1 cellular context compared by ENCODE assay signal in genomic region chr16:3578610-3579551, GRCh38.
TF ChIP-seq lines count a peak whose summit lies in the region.

No MANE protein-coding gene starts in this region.

TF ChIP-seq in GM12878, 131 proteins besides CTCF, POLR2A, EP300 and RAD21 (continued from another document and continues in another):
- TF ChIP-seq BCLAF1 (IDR thresholded peaks at IDR 0.05) (no peak), MLLT1 (IDR thresholded peaks at IDR 0.05) (peak; percentile 50; the same call in 1 of the 2 replicates), NR2F1 (conservative IDR thresholded peaks at IDR 0.05) (no peak), RELB (IDR thresholded peaks at IDR 0.05; ENCODE audit: low read depth) (no peak), HDGF (IDR thresholded peaks at IDR 0.05) (no peak), TCF3 (IDR thresholded peaks at IDR 0.05; ENCODE audit: borderline replicate concordance, insufficient read depth, low read depth, low read length) (no peak; the same call in 1 of the 2 replicates), USF2 (IDR thresholded peaks at IDR 0.05; ENCODE audit: borderline replicate concordance, low read depth, low read length) (no peak), ZBTB33 (IDR thresholded peaks at IDR 0.05) (no peak), IKZF2 (IDR thresholded peaks at IDR 0.05) (peak; percentile 33 to 69; a peak in 3 of 4 replicates), ZNF207 (IDR thresholded peaks at IDR 0.05; ENCODE audit: borderline replicate concordance) (no peak), USF1 (IDR thresholded peaks at IDR 0.05; ENCODE audit: borderline replicate concordance, extremely low read length, insufficient read depth, low read depth, low read length) (no peak), SMAD1 (IDR thresholded peaks at IDR 0.05; ENCODE audit: low read depth, partially characterized antibody) (no peak), JUND (IDR thresholded peaks at IDR 0.05; ENCODE audit: low read depth, low read length) (no peak), MEF2B (IDR thresholded peaks at IDR 0.05; ENCODE audit: partially characterized antibody, poor library complexity, severe bottlenecking) (peak; percentile 49), WRNIP1 (IDR thresholded peaks at IDR 0.05; ENCODE audit: borderline replicate concordance, low read depth, low read length) (no peak), RBBP5 (conservative IDR thresholded peaks at IDR 0.05) (no peak), MAX (IDR thresholded peaks at IDR 0.05; ENCODE audit: low read depth, low read length) (no peak), POU2F2 (IDR thresholded peaks at IDR 0.05; ENCODE audit: borderline replicate concordance, low read depth, low read length) (no peak; the same call in 2 of the 3 replicates), CBX3 (IDR thresholded peaks at IDR 0.05; ENCODE audit: borderline replicate concordance, low read depth) (no peak), SMARCA5 (IDR thresholded peaks at IDR 0.05) (peak; percentile 89), JUNB (IDR thresholded peaks at IDR 0.05) (no peak), LARP7 (IDR thresholded peaks at IDR 0.05) (peak; percentile 57; the same call in 1 of the 2 replicates), SUZ12 (IDR thresholded peaks at IDR 0.05; ENCODE audit: unreplicated experiment) (no peak), KLF5 (IDR thresholded peaks at IDR 0.05; ENCODE audit: partially characterized antibody) (no peak), CBX5 (IDR thresholded peaks at IDR 0.05; ENCODE audit: low read depth) (no peak; the same call in 1 of the 2 replicates), E2F8 (IDR thresholded peaks at IDR 0.05; ENCODE audit: low read depth, partially characterized antibody) (no peak), YBX1 (IDR thresholded peaks at IDR 0.05) (no peak), ZSCAN29 (IDR thresholded peaks at IDR 0.05) (no peak), POLR2AphosphoS2 (IDR thresholded peaks at IDR 0.05; ENCODE audit: low read depth, low read length) (no peak), ZNF384 (IDR thresholded peaks at IDR 0.05; ENCODE audit: borderline replicate concordance, low read depth, low read length) (no peak), ZNF622 (IDR thresholded peaks at IDR 0.05) (no peak), PML (IDR thresholded peaks at IDR 0.05; ENCODE audit: low read length) (no peak), ATF2 (IDR thresholded peaks at IDR 0.05; ENCODE audit: low read length) (no peak), BMI1 (IDR thresholded peaks at IDR 0.05; ENCODE audit: borderline replicate concordance) (no peak), RB1 (IDR thresholded peaks at IDR 0.05; ENCODE audit: borderline replicate concordance) (peak; percentile 40; the same call in 1 of the 2 replicates), TARDBP (IDR thresholded peaks at IDR 0.05; ENCODE audit: borderline replicate concordance) (peak; percentile 45; the same call in 1 of the 2 replicates), ZNF274 (IDR thresholded peaks at IDR 0.05; ENCODE audit: insufficient read depth, insufficient read length) (no peak), RCOR1 (conservative IDR thresholded peaks at IDR 0.05; ENCODE audit: low read depth, low read length) (no peak), BCL3 (IDR thresholded peaks at IDR 0.05; ENCODE audit: borderline replicate concordance, insufficient read depth, low read depth, low read length, poor library complexity, severe bottlenecking) (no peak), NBN (IDR thresholded peaks at IDR 0.05) (peak; percentile 76), SREBF1 (IDR thresholded peaks at IDR 0.05; ENCODE audit: low read length) (no peak), ZBED1 (IDR thresholded peaks at IDR 0.05; ENCODE audit: borderline replicate concordance) (no peak), SKIL (IDR thresholded peaks at IDR 0.05; ENCODE audit: low read depth, poor library complexity, severe bottlenecking) (no peak), MYC (IDR thresholded peaks at IDR 0.05; ENCODE audit: insufficient read depth, insufficient read length, insufficient replicate concordance, low read length, severe bottlenecking) (no peak), FOXK2 (IDR thresholded peaks at IDR 0.05) (no peak)
